1 cellular context compared by ENCODE assay signal in genomic region chr15:75945953-75946352, GRCh38.
TF ChIP-seq lines count a peak whose summit lies in the region.

No MANE protein-coding gene starts in this region.

TF ChIP-seq in GM12878, 131 proteins besides CTCF, POLR2A, EP300 and RAD21 (continued from another document):
- TF ChIP-seq MTA2 (IDR thresholded peaks at IDR 0.05; ENCODE audit: low read depth) (0 out of 2 replicates have a peak, but pooled peaks have one; percentile 17), MYC (IDR thresholded peaks at IDR 0.05; ENCODE audit: insufficient read depth, insufficient read length, insufficient replicate concordance, low read length, severe bottlenecking) (no peak), ZBED1 (IDR thresholded peaks at IDR 0.05; ENCODE audit: borderline replicate concordance) (no peak), ZBTB40 (IDR thresholded peaks at IDR 0.05; ENCODE audit: borderline replicate concordance) (no peak), RBBP5 (conservative IDR thresholded peaks at IDR 0.05) (no peak), SUZ12 (IDR thresholded peaks at IDR 0.05; ENCODE audit: unreplicated experiment) (no peak), MEF2A (IDR thresholded peaks at IDR 0.05; ENCODE audit: insufficient read depth, low read depth, low read length) (0 out of 2 replicates have a peak, but pooled peaks have one; percentile 16), CREM (IDR thresholded peaks at IDR 0.05; ENCODE audit: low read depth) (no peak), RUNX3 (IDR thresholded peaks at IDR 0.05; ENCODE audit: low read length) (peak; percentile 24; the same call in 1 of the 2 replicates), BCL11A (IDR thresholded peaks at IDR 0.05; ENCODE audit: low read depth, low read length) (no peak), ELK1 (IDR thresholded peaks at IDR 0.05; ENCODE audit: low read depth, low read length) (no peak), SIX5 (IDR thresholded peaks at IDR 0.05; ENCODE audit: low read depth, low read length, severe bottlenecking) (no peak), STAT1 (conservative IDR thresholded peaks at IDR 0.05) (no peak), SRF (IDR thresholded peaks at IDR 0.05; ENCODE audit: low read depth in 2 of 2, low read length in 2 of 2) (no peak), ATF7 (IDR thresholded peaks at IDR 0.05; ENCODE audit: low read depth) (no peak)
